ENCODE assay signal across 8 cellular contexts in genomic region chr5:142324377-142324870, GRCh38. TPM values are rescaled to one million over a fixed set of nuclear protein-coding genes. Genes with fewer than 3 reads are reported as not detected.
A peak's percentile ranks its signal among the peaks of the same experiment; 100 is the strongest.
DNase-seq lines count a peak whose midpoint lies in the region; ATAC-seq and TF ChIP-seq lines count a peak whose summit lies in the region.

No MANE protein-coding gene starts in this region.

- H3K9me2 ChIP-seq in GM23248 (ENCODE audit: insufficient read depth) = no peaks in the 10 kb centered on the region
- H3K9me2 ChIP-seq in MM.1S (replicated peaks; ENCODE audit: insufficient read depth, low read length) = no peaks in the 10 kb centered on the region

- H3K27me3 ChIP-seq in GM23248 (replicated peaks; ENCODE audit: insufficient read depth) (no peaks in the 10 kb centered on the region), MM.1S (replicated peaks; ENCODE audit: insufficient read depth, low read length) (no peaks in the 10 kb centered on the region), brain microvascular endothelial cell (replicated peaks) (no peaks in the 10 kb centered on the region), right lobe of liver (no peaks in the 10 kb centered on the region), thymus (ENCODE audit: control insufficient read depth, insufficient read depth) (peaks cover 68% of the 10 kb centered on the region)

- H3K36me3 ChIP-seq in GM23248 (ENCODE audit: low read depth) (no peaks in the 10 kb centered on the region), MM.1S (replicated peaks; ENCODE audit: insufficient read depth, low read length) (no peaks in the 10 kb centered on the region), brain microvascular endothelial cell (replicated peaks) (peaks cover 13% of the 10 kb centered on the region), right lobe of liver (no peaks in the 10 kb centered on the region), thymus (ENCODE audit: control insufficient read depth, insufficient read depth) (no peaks in the 10 kb centered on the region)

- peak overlapping the region; percentile 91 for H3K27ac ChIP-seq in GM23248
- peak overlapping the region; percentile 48; the same call in 1 of the 2 replicates for H3K27ac ChIP-seq in MM.1S (ENCODE audit: low read length)
- H3K27ac ChIP-seq in brain microvascular endothelial cell = peak overlapping the region; percentile 88
- H3K27ac ChIP-seq in right lobe of liver = peak overlapping the region; percentile 66 to 93 (median 88)
- no peak overlapping the region for H3K27ac ChIP-seq in thymus (ENCODE audit: low read depth)

- ATAC-seq in right lobe of liver = peak; percentile 32 to 58 (median 36)

- WGBS in GM23248 (ENCODE audit: low coverage in 1 of 2, low lambda C conversion rate in 2 of 2, missing lambda C conversion rate in 2 of 2), 2 experiments = 1% methylated on average over 24 to 29 of the region's 42 CpGs
- no CpG with 5 or more reads among the region's 42 CpGs for WGBS in right lobe of liver (ENCODE audit: insufficient coverage, low coverage, low lambda C conversion rate, missing lambda C conversion rate)
- 2% methylated on average over 42 of the region's 42 CpGs for WGBS in thymus

- TF ChIP-seq CTCF in MM.1S (IDR thresholded peaks at IDR 0.05; ENCODE audit: low read length) (peak; percentile 32; the same call in 1 of the 2 replicates), brain microvascular endothelial cell (IDR thresholded peaks at IDR 0.05; ENCODE audit: low read depth, low read length, missing control alignments) (peak; percentile 28), right lobe of liver (IDR thresholded peaks at IDR 0.05) (no peak)

- TF ChIP-seq POLR2A in right lobe of liver (IDR thresholded peaks at IDR 0.05) = no peak

- H3K4me1 ChIP-seq in GM23248 (ENCODE audit: insufficient read depth) (peaks cover 50% of the 10 kb centered on the region), MM.1S (ENCODE audit: low read length) (peaks cover 3% of the 10 kb centered on the region; the same call in 1 of the 2 replicates), right lobe of liver (peaks cover 0 to 48% (median 13%) of the 10 kb centered on the region in 4 donors), thymus (ENCODE audit: control insufficient read depth, insufficient read depth, low read length) (peaks cover 4% of the 10 kb centered on the region)

- no peaks in the 10 kb centered on the region for H3K9me3 ChIP-seq in GM23248 (ENCODE audit: low read depth)
- H3K9me3 ChIP-seq in MM.1S (replicated peaks; ENCODE audit: insufficient read depth, low read length) = no peaks in the 10 kb centered on the region
- H3K9me3 ChIP-seq in right lobe of liver = no peaks in the 10 kb centered on the region
- no peaks in the 10 kb centered on the region for H3K9me3 ChIP-seq in thymus (ENCODE audit: control insufficient read depth)

- H3F3A ChIP-seq in GM23248 (ENCODE audit: insufficient read depth) (peaks cover 47% of the 10 kb centered on the region), MM.1S (ENCODE audit: insufficient read depth, low read length) (peaks cover 13% of the 10 kb centered on the region; the same call in 1 of the 2 replicates)

- intact Hi-C loops in right lobe of liver (cut with DNase I) = no loop called here

- DNase-seq in NCI-H2029 (lab: John Stamatoyannopoulos, UW) (peak; percentile 52), NCI-H2029 treated with DMSO at 0.1 percent for 48 hours (lab: John Stamatoyannopoulos, UW) (no peak), GM23248 (peak; percentile 86), MM.1S (no peak), brain microvascular endothelial cell (no peak), right lobe of liver (peak in 2 of 3 donors; percentile 56 to 60), foreskin melanocyte (no peak)

- H2AFZ ChIP-seq in GM23248 (peak overlapping the region; percentile 61), MM.1S (ENCODE audit: low read length) (peak overlapping the region; percentile 93)

- H3K4me3 ChIP-seq in GM23248 = peak overlapping the region; percentile 80
- H3K4me3 ChIP-seq in MM.1S (ENCODE audit: low read length) = peak overlapping the region; percentile 83
- H3K4me3 ChIP-seq in brain microvascular endothelial cell (ENCODE audit: low read depth, low read length) = peak overlapping the region; percentile 98
- peak overlapping the region; percentile 63 to 97 (median 79) for H3K4me3 ChIP-seq in right lobe of liver
- peak overlapping the region; percentile 42 for H3K4me3 ChIP-seq in thymus (ENCODE audit: low read length)

- H3K4me2 ChIP-seq in GM23248 (ENCODE audit: unreplicated experiment) (peak overlapping the region; percentile 72), MM.1S (ENCODE audit: low read depth, low read length) (peak overlapping the region; percentile 91)

- H4K20me1 ChIP-seq in GM23248 (ENCODE audit: insufficient read depth) (no peaks in the 10 kb centered on the region), MM.1S (ENCODE audit: insufficient read depth, low read length) (no peaks in the 10 kb centered on the region)

- H3K79me2 ChIP-seq in GM23248 (ENCODE audit: insufficient read depth) (peaks cover 73% of the 10 kb centered on the region), MM.1S (ENCODE audit: low read length) (no peaks in the 10 kb centered on the region)

- peak overlapping the region; percentile 93 for H3K9ac ChIP-seq in GM23248
- H3K9ac ChIP-seq in MM.1S (ENCODE audit: low read length) = peak overlapping the region; percentile 31; the same call in 1 of the 2 replicates

- in situ Hi-C loops in GM23248 (cut with MboI) (loop anchor here (10.0 kb wide), 1 partner anchor 220 kb away; no protein-coding TSS in a partner anchor), brain microvascular endothelial cell (cut with HindIII; ENCODE audit: low pct_ligation_motif_present, low sequenced_read_pairs) (loop anchor here (25.0 kb wide), 1 partner anchor 213 kb away; no protein-coding TSS in a partner anchor)

RNA-seq across cellular contexts. Expression of gene SPRY4, which starts 0.4 kb away (rescaled TPM):
- 10.9 and 12.8 TPM in 2 replicates for total RNA-seq in GM23248 (2014; rRNA removed; shearing (Covaris generic))
- polyA plus RNA-seq in GM23248 (2016; fragmentation: Nextera tagmentation; extraction: Ambion mirVana) (8.5 and 9.2 TPM in 2 replicates), thymus (2.0 TPM)
- total RNA-seq in right lobe of liver = 10 to 100 TPM in 2 of 6 experiments, 1 to 10 TPM in 4; 3.9 to 11.6 (median 7.3) TPM

Comparison
In these comparisons a context has a peak if more than half of its experiments do, and no peak if none do; other contexts are left out.
1. DNase-seq: peak in NCI-H2029 (single experiment), GM23248 (single experiment) and right lobe of liver (2 of 3); none in NCI-H2029 treated with DMSO at 0.1 percent for 48 hours (single experiment), MM.1S (single experiment), brain microvascular endothelial cell (single experiment) and foreskin melanocyte (single experiment).
2. H3K4me3 ChIP-seq: peak in every context shown above with its lines; median percentile 98 in brain microvascular endothelial cell; 83 in MM.1S; 80 in GM23248; 79 in right lobe of liver; 42 in thymus.
3. CTCF ChIP-seq: peak in MM.1S (single experiment) and brain microvascular endothelial cell (single experiment); none in right lobe of liver (0 of 4).